30 cellular contexts compared by ENCODE assay signal in genomic region chr5:42306287-42306686, GRCh38.
"Had no signal": no experiment of that assay in that cellular context is flagged by ENCODE, and none has a peak within 500 bp of the region (broad histone marks: within the 10 kb centered on the region; RNA-seq: fewer than 3 reads in every experiment).

No MANE protein-coding gene starts in this region.

- H3K9me3 Mint-ChIP-seq: activated CD4-positive, alpha-beta memory T cell treated with anti-CD3 and anti-CD28 coated beads for 36 hours; activated CD4-positive, alpha-beta T cell treated with anti-CD3 and anti-CD28 coated beads, Interleukin-2, amount 10 ng/mL, durations not matched to agents 7 days and 5 days; activated naive CD4-positive, alpha-beta T cell treated with anti-CD3 and anti-CD28 coated beads, Interleukin-2, amount 10 ng/mL, durations not matched to agents 7 days and 5 days; activated naive CD8-positive, alpha-beta T cell treated with anti-CD3 and anti-CD28 coated beads for 36 hours; activated T-cell treated with anti-CD3 and anti-CD28 coated beads, Interleukin-2, amount 50 U/mL, for 72 hours; activated T-helper 2 cell treated with anti-CD3 and anti-CD28 coated beads, Interferon-gamma antibody, Interleukin-2, Interleukin-4, amounts not matched to agents 10 μg/mL and 5 μg/mL and 100 μg/mL, durations not matched to agents 14 hours and 24 hours and 36 hours; T-helper 1 cell treated with Interleukin-12 subunit alpha and Interleukin-12 subunit beta and Interleukin-4 antibody, amounts not matched to agents 30 μg/mL and 1 μg/mL, for 36 hours had no signal

- H3K27ac ChIP-seq: adrenal gland, SJCRH30, VCaP had no signal

- H3K4me3 Mint-ChIP-seq: activated CD4-positive, alpha-beta memory T cell treated with anti-CD3 and anti-CD28 coated beads for 36 hours; activated CD4-positive, alpha-beta T cell treated with anti-CD3 and anti-CD28 coated beads, Interleukin-2, amount 10 ng/mL, durations not matched to agents 7 days and 5 days; activated naive CD4-positive, alpha-beta T cell treated with anti-CD3 and anti-CD28 coated beads, Interleukin-2, amount 10 ng/mL, durations not matched to agents 7 days and 5 days; activated naive CD8-positive, alpha-beta T cell treated with anti-CD3 and anti-CD28 coated beads for 36 hours; activated T-cell treated with anti-CD3 and anti-CD28 coated beads, Interleukin-2, amount 50 U/mL, for 72 hours; T-helper 1 cell treated with Interleukin-12 subunit alpha and Interleukin-12 subunit beta and Interleukin-4 antibody, amounts not matched to agents 30 μg/mL and 1 μg/mL, for 36 hours had no signal

- H3K27ac Mint-ChIP-seq: activated CD4-positive, alpha-beta memory T cell treated with anti-CD3 and anti-CD28 coated beads for 36 hours; activated CD4-positive, alpha-beta T cell treated with anti-CD3 and anti-CD28 coated beads, Interleukin-2, amount 10 ng/mL, durations not matched to agents 7 days and 5 days; activated naive CD4-positive, alpha-beta T cell treated with anti-CD3 and anti-CD28 coated beads, Interleukin-2, amount 10 ng/mL, durations not matched to agents 7 days and 5 days; activated naive CD8-positive, alpha-beta T cell treated with anti-CD3 and anti-CD28 coated beads for 36 hours; activated T-cell treated with anti-CD3 and anti-CD28 coated beads, Interleukin-2, amount 50 U/mL, for 72 hours; activated T-helper 2 cell treated with anti-CD3 and anti-CD28 coated beads, Interferon-gamma antibody, Interleukin-2, Interleukin-4, amounts not matched to agents 10 μg/mL and 5 μg/mL and 100 μg/mL, durations not matched to agents 14 hours and 24 hours and 36 hours; T-helper 1 cell treated with Interleukin-12 subunit alpha and Interleukin-12 subunit beta and Interleukin-4 antibody, amounts not matched to agents 30 μg/mL and 1 μg/mL, for 36 hours had no signal

- H3K27me3 Mint-ChIP-seq: activated CD4-positive, alpha-beta memory T cell treated with anti-CD3 and anti-CD28 coated beads for 36 hours; activated CD4-positive, alpha-beta T cell treated with anti-CD3 and anti-CD28 coated beads, Interleukin-2, amount 10 ng/mL, durations not matched to agents 7 days and 5 days; activated naive CD4-positive, alpha-beta T cell treated with anti-CD3 and anti-CD28 coated beads, Interleukin-2, amount 10 ng/mL, durations not matched to agents 7 days and 5 days; activated naive CD8-positive, alpha-beta T cell treated with anti-CD3 and anti-CD28 coated beads for 36 hours had no signal

- H3K36me3 Mint-ChIP-seq: activated CD4-positive, alpha-beta memory T cell treated with anti-CD3 and anti-CD28 coated beads for 36 hours; activated naive CD4-positive, alpha-beta T cell treated with anti-CD3 and anti-CD28 coated beads, Interleukin-2, amount 10 ng/mL, durations not matched to agents 7 days and 5 days; activated naive CD8-positive, alpha-beta T cell treated with anti-CD3 and anti-CD28 coated beads for 36 hours had no signal

- H3K4me3 ChIP-seq: adrenal gland, K562, SJCRH30 had no signal

- DNase-seq: activated CD4-positive, alpha-beta memory T cell treated with anti-CD3 and anti-CD28 coated beads for 36 hours; activated CD4-positive, alpha-beta T cell treated with anti-CD3 and anti-CD28 coated beads, Interleukin-2, amount 10 ng/mL, durations not matched to agents 7 days and 5 days; activated CD4-positive, CD25-positive, alpha-beta regulatory T cell; activated gamma-delta T cell treated with Interleukin-2 at 50 U/mL for 16 hours; activated naive CD4-positive, alpha-beta T cell treated with anti-CD3 and anti-CD28 coated beads, Interleukin-2, amount 10 ng/mL, durations not matched to agents 7 days and 5 days; activated naive CD8-positive, alpha-beta T cell treated with anti-CD3 and anti-CD28 coated beads for 36 hours; activated T-cell treated with anti-CD3 and anti-CD28 coated beads for 4 hours; activated T-cell treated with anti-CD3 and anti-CD28 coated beads, Interleukin-2, amount 50 U/mL, for 72 hours; adrenal gland; anterior cingulate cortex; caudate nucleus; Karpas-422; MM.1S; NCI-H1092; NCI-H1417; NCI-H1930; NCI-H2107; NCI-H2171 treated with DMSO at 0.1 percent for 48 hours; NCI-H226; NCI-H510A; NCI-H526 treated with DMSO at 0.1 percent for 48 hours; NCI-H82; SJCRH30; SW 1271; T1000 had no signal

- ATAC-seq: activated T-cell treated with anti-CD3 and anti-CD28 coated beads, Interleukin-2, amount 50 U/mL, for 72 hours; K562; SK-N-SH treated with all-trans-retinoic acid at 6 μM for 48 hours had no signal

- H3K4me1 ChIP-seq: adrenal gland, SJCRH30 had no signal

- H3K27me3 ChIP-seq: adrenal gland had no signal

- H3K9me3 ChIP-seq: adrenal gland, SJCRH30 had no signal

- H3K36me3 ChIP-seq: adrenal gland, SJCRH30 had no signal

- H3K4me1 Mint-ChIP-seq: activated CD4-positive, alpha-beta T cell treated with anti-CD3 and anti-CD28 coated beads, Interleukin-2, amount 10 ng/mL, durations not matched to agents 7 days and 5 days; activated naive CD4-positive, alpha-beta T cell treated with anti-CD3 and anti-CD28 coated beads, Interleukin-2, amount 10 ng/mL, durations not matched to agents 7 days and 5 days; activated naive CD8-positive, alpha-beta T cell treated with anti-CD3 and anti-CD28 coated beads for 36 hours had no signal
